20 cellular contexts compared by ENCODE assay signal in genomic region chr21:32889596-32889995, GRCh38.
"Had no signal": no experiment of that assay in that cellular context is flagged by ENCODE, and none has a peak within 500 bp of the region (broad histone marks: within the 10 kb centered on the region; RNA-seq: fewer than 3 reads in every experiment).

No MANE protein-coding gene starts in this region.

- H3K4me2 ChIP-seq: neural progenitor cell had no signal

- FAIRE-seq: keratinocyte, pancreas had no signal

- H3K36me3 Mint-ChIP-seq: activated naive CD4-positive, alpha-beta T cell treated with anti-CD3 and anti-CD28 coated beads, Interleukin-2, amount 10 ng/mL, durations not matched to agents 7 days and 5 days had no signal

- H3K9me3 Mint-ChIP-seq: effector memory CD8-positive, alpha-beta T cell had no signal

- H3K4me1 ChIP-seq: adrenal gland, heart right ventricle, neural progenitor cell, pancreas had no signal

- H3K27me3 ChIP-seq: adrenal gland, brain microvascular endothelial cell, neural progenitor cell, pancreas had no signal

- H3K4me1 Mint-ChIP-seq: neural progenitor cell had no signal

- H3K4me3 Mint-ChIP-seq: activated naive CD4-positive, alpha-beta T cell treated with anti-CD3 and anti-CD28 coated beads, Interleukin-2, amount 10 ng/mL, durations not matched to agents 7 days and 5 days; activated T-helper 1 cell treated with anti-CD3 and anti-CD28 coated beads, Interleukin-12 subunit alpha, Interleukin-12 subunit beta, Interleukin-2, Interleukin-4 antibody, amounts not matched to agents 30 ng/mL and 10 ng/mL and 1 ng/mL, durations not matched to agents 14 hours and 24 hours and 36 hours; dendritic cell treated with granulocyte-macrophage colony-stimulating factor and Interleukin-4, amounts not matched to agents 40 ng/mL and 50 ng/mL, for 4 days; effector memory CD8-positive, alpha-beta T cell; neural progenitor cell; stimulated activated naive CD8-positive, alpha-beta T cell treated with anti-CD3 and anti-CD28 coated beads, Interleukin-15, amount 100 ng/mL, for 72 hours; T-helper 1 cell treated with Interleukin-12 subunit alpha and Interleukin-12 subunit beta and Interleukin-4 antibody, amounts not matched to agents 30 μg/mL and 1 μg/mL, for 36 hours had no signal

- H3K36me3 ChIP-seq: adrenal gland, brain microvascular endothelial cell, heart right ventricle, neural progenitor cell, pancreas, thoracic aorta had no signal

- ATAC-seq: effector memory CD8-positive, alpha-beta T cell; heart right ventricle; left ventricle myocardium superior; pancreas; stimulated activated naive CD8-positive, alpha-beta T cell treated with anti-CD3 and anti-CD28 coated beads, Interleukin-15, amount 100 ng/mL, for 72 hours had no signal

- H3K27ac ChIP-seq: adrenal gland, brain microvascular endothelial cell, epithelial cell of prostate, heart right ventricle, neural progenitor cell, pancreas, skin epidermis, thoracic aorta had no signal

- DNase-seq: activated CD4-positive, alpha-beta T cell treated with anti-CD3 and anti-CD28 coated beads for 48 hours; activated naive CD4-positive, alpha-beta T cell treated with anti-CD3 and anti-CD28 coated beads, Interleukin-2, amount 10 ng/mL, durations not matched to agents 7 days and 5 days; adrenal gland; brain microvascular endothelial cell; cerebellar nuclear complex; effector memory CD8-positive, alpha-beta T cell; foreskin melanocyte; heart right ventricle; left ventricle myocardium superior; pancreas; stimulated activated CD4-positive, alpha-beta T cell treated with anti-CD3 and anti-CD28 coated beads, Interleukin-4, amount 100 ng/mL, for 4 hours; stimulated activated naive CD8-positive, alpha-beta T cell treated with anti-CD3 and anti-CD28 coated beads, Interleukin-15, amount 100 ng/mL, for 72 hours had no signal

- H3K27ac Mint-ChIP-seq: activated naive CD4-positive, alpha-beta T cell treated with anti-CD3 and anti-CD28 coated beads, Interleukin-2, amount 10 ng/mL, durations not matched to agents 7 days and 5 days; activated T-helper 1 cell treated with anti-CD3 and anti-CD28 coated beads, Interleukin-12 subunit alpha, Interleukin-12 subunit beta, Interleukin-2, Interleukin-4 antibody, amounts not matched to agents 30 ng/mL and 10 ng/mL and 1 ng/mL, durations not matched to agents 14 hours and 24 hours and 36 hours; dendritic cell treated with granulocyte-macrophage colony-stimulating factor and Interleukin-4, amounts not matched to agents 40 ng/mL and 50 ng/mL, for 4 days; effector memory CD8-positive, alpha-beta T cell; neural progenitor cell; stimulated activated naive CD8-positive, alpha-beta T cell treated with anti-CD3 and anti-CD28 coated beads, Interleukin-15, amount 100 ng/mL, for 72 hours; T-helper 1 cell treated with Interleukin-12 subunit alpha and Interleukin-12 subunit beta and Interleukin-4 antibody, amounts not matched to agents 30 μg/mL and 1 μg/mL, for 36 hours had no signal

- H3K9ac ChIP-seq: neural progenitor cell had no signal

- H3K9me3 ChIP-seq: adrenal gland, pancreas, thoracic aorta had no signal

- H3K27me3 Mint-ChIP-seq: stimulated activated naive CD8-positive, alpha-beta T cell treated with anti-CD3 and anti-CD28 coated beads, Interleukin-15, amount 100 ng/mL, for 72 hours had no signal

- H3K4me3 ChIP-seq: adrenal gland, heart right ventricle, neural progenitor cell, pancreas, skin epidermis, thoracic aorta had no signal

- H2AFZ ChIP-seq: neural progenitor cell had no signal
